Comparison of ENCODE assay signal across 1 cellular context in genomic region chr1:151897861-151898468, GRCh38.
TF ChIP-seq lines count a peak whose summit lies in the region.

No MANE protein-coding gene starts in this region.

TF ChIP-seq in A549, 52 proteins besides CTCF, POLR2A, EP300 and RAD21:
- TF ChIP-seq TFCP2L1 (CRISPR knock-in tag; IDR thresholded peaks at IDR 0.05): no peak
- TF ChIP-seq EHF (CRISPR knock-in tag; IDR thresholded peaks at IDR 0.05): no peak
- TF ChIP-seq FOSB (CRISPR knock-in tag; IDR thresholded peaks at IDR 0.05): no peak
- TF ChIP-seq NFE2L2 (conservative IDR thresholded peaks at IDR 0.05; ENCODE audit: low read length): no peak
- TF ChIP-seq REST (IDR thresholded peaks at IDR 0.05): no peak
- TF ChIP-seq HOXA7 (CRISPR knock-in tag; IDR thresholded peaks at IDR 0.05): no peak
- TF ChIP-seq MYC (IDR thresholded peaks at IDR 0.05; ENCODE audit: borderline replicate concordance, low read length): no peak
- no peak for TF ChIP-seq HES2 (IDR thresholded peaks at IDR 0.05)
- TF ChIP-seq RARB (CRISPR knock-in tag; IDR thresholded peaks at IDR 0.05): no peak
- no peak for TF ChIP-seq MAFK (IDR thresholded peaks at IDR 0.05; ENCODE audit: partially characterized antibody)
- TF ChIP-seq NR3C1 (IDR thresholded peaks at IDR 0.05): no peak
- no peak for TF ChIP-seq JUN (IDR thresholded peaks at IDR 0.05)
- TF ChIP-seq GATA3 (IDR thresholded peaks at IDR 0.05; ENCODE audit: borderline replicate concordance): no peak
- TF ChIP-seq ESRRA (IDR thresholded peaks at IDR 0.05; ENCODE audit: borderline replicate concordance, low read length): no peak
- TF ChIP-seq PHF8 (IDR thresholded peaks at IDR 0.05; ENCODE audit: borderline replicate concordance, low read depth): no peak
- TF ChIP-seq, protein P1, sequence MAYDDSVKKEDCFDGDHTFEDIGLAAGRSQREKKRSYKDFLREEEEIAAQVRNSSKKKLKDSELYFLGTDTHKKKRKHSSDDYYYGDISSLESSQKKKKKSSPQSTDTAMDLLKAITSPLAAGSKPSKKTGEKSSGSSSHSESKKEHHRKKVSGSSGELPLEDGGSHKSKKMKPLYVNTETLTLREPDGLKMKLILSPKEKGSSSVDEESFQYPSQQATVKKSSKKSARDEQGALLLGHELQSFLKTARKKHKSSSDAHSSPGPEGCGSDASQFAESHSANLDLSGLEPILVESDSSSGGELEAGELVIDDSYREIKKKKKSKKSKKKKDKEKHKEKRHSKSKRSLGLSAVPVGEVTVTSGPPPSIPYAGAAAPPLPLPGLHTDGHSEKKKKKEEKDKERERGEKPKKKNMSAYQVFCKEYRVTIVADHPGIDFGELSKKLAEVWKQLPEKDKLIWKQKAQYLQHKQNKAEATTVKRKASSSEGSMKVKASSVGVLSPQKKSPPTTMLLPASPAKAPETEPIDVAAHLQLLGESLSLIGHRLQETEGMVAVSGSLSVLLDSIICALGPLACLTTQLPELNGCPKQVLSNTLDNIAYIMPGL (CRISPR knock-in tag; IDR thresholded peaks at IDR 0.05; ENCODE audit: borderline replicate concordance): no peak
- no peak for TF ChIP-seq BHLHE40 (IDR thresholded peaks at IDR 0.05; ENCODE audit: low read depth, low read length)
